Comparison of ENCODE assay signal across 2 cellular contexts in the genomic region with DNA sequence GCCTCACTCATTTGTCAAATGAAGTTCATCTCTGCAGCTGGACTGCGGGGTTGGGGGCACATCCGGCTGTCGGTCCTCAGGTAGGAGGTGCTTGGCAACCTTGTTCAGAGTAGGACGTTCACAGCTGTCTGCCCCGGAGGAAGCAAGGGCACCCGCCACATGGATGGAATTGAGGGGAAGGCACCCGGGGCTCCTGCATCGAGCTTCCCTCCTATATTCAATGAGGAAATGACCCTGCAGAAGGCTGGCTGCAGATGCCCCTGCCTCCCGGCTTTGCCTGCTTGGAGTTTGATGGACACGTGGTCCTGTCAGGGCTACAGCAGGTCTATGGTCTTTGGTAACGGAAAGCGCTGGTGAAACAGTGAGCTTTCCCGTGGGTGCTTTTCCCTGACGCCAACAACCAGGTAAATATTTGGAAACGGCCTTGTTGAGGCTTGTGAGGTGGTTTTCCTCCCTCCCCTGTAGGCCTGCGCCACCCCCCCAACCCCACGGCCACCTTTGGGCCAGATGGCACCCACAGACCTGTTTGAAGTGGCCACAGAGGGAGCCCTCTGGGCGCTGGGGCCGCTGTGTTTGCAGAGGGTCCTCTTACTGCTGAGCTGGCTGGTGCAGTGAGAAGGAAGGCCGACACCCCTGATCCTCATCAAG.
TF ChIP-seq lines count a peak whose summit lies in the region.

No MANE protein-coding gene starts in this region.

TF ChIP-seq in SK-N-SH treated with all-trans-retinoic acid at 6 μM for 48 hours, 23 proteins besides CTCF, POLR2A, EP300 and RAD21:
- TF ChIP-seq TSHZ2 (CRISPR knock-in tag; IDR thresholded peaks at IDR 0.05) (no peak), PATZ1 (CRISPR knock-in tag; IDR thresholded peaks at IDR 0.05; ENCODE audit: borderline replicate concordance) (no peak), ZFP3 (CRISPR knock-in tag; IDR thresholded peaks at IDR 0.05) (no peak), ESRRG (CRISPR knock-in tag; IDR thresholded peaks at IDR 0.05) (no peak), TOX (CRISPR knock-in tag; IDR thresholded peaks at IDR 0.05; ENCODE audit: borderline replicate concordance) (no peak), ZNF70 (CRISPR knock-in tag; IDR thresholded peaks at IDR 0.05) (no peak)

TF ChIP-seq in SK-N-SH, 30 proteins besides CTCF, POLR2A, EP300 and RAD21:
- TF ChIP-seq, protein P1, sequence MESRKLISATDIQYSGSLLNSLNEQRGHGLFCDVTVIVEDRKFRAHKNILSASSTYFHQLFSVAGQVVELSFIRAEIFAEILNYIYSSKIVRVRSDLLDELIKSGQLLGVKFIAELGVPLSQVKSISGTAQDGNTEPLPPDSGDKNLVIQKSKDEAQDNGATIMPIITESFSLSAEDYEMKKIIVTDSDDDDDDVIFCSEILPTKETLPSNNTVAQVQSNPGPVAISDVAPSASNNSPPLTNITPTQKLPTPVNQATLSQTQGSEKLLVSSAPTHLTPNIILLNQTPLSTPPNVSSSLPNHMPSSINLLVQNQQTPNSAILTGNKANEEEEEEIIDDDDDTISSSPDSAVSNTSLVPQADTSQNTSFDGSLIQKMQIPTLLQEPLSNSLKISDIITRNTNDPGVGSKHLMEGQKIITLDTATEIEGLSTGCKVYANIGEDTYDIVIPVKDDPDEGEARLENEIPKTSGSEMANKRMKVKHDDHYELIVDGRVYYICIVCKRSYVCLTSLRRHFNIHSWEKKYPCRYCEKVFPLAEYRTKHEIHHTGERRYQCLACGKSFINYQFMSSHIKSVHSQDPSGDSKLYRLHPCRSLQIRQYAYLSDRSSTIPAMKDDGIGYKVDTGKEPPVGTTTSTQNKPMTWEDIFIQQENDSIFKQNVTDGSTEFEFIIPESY (IDR thresholded peaks at IDR 0.05; ENCODE audit: borderline replicate concordance, low read depth), result no peak
- no peak for TF ChIP-seq JUND (IDR thresholded peaks at IDR 0.05)
- no peak for TF ChIP-seq GATA2 (CRISPR knock-in tag; IDR thresholded peaks at IDR 0.05)
- TF ChIP-seq MXI1 (IDR thresholded peaks at IDR 0.05; ENCODE audit: low read depth, low read length), result no peak
- TF ChIP-seq RCOR1 (IDR thresholded peaks at IDR 0.05; ENCODE audit: low read length), result no peak
- TF ChIP-seq ELF1 (IDR thresholded peaks at IDR 0.05), result no peak
- TF ChIP-seq, protein P2, sequence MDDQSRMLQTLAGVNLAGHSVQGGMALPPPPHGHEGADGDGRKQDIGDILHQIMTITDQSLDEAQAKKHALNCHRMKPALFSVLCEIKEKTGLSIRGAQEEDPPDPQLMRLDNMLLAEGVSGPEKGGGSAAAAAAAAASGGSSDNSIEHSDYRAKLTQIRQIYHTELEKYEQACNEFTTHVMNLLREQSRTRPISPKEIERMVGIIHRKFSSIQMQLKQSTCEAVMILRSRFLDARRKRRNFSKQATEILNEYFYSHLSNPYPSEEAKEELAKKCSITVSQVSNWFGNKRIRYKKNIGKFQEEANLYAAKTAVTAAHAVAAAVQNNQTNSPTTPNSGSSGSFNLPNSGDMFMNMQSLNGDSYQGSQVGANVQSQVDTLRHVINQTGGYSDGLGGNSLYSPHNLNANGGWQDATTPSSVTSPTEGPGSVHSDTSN (IDR thresholded peaks at IDR 0.05), result no peak
- TF ChIP-seq, protein P3, sequence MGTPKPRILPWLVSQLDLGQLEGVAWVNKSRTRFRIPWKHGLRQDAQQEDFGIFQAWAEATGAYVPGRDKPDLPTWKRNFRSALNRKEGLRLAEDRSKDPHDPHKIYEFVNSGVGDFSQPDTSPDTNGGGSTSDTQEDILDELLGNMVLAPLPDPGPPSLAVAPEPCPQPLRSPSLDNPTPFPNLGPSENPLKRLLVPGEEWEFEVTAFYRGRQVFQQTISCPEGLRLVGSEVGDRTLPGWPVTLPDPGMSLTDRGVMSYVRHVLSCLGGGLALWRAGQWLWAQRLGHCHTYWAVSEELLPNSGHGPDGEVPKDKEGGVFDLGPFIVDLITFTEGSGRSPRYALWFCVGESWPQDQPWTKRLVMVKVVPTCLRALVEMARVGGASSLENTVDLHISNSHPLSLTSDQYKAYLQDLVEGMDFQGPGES (IDR thresholded peaks at IDR 0.05; ENCODE audit: low read depth, low read length), result no peak
- no peak for TF ChIP-seq RXRA (IDR thresholded peaks at IDR 0.05; ENCODE audit: borderline replicate concordance, low read depth)
- no peak for TF ChIP-seq NRF1 (IDR thresholded peaks at IDR 0.05; ENCODE audit: low read depth, low read length)
- TF ChIP-seq TEAD4 (IDR thresholded peaks at IDR 0.05; ENCODE audit: borderline replicate concordance, insufficient read depth), result no peak
- no peak for TF ChIP-seq MEF2A (IDR thresholded peaks at IDR 0.05; ENCODE audit: borderline replicate concordance, low read depth)
- no peak for TF ChIP-seq FOXM1 (IDR thresholded peaks at IDR 0.05; ENCODE audit: low read depth)
- no peak for TF ChIP-seq SIN3A (IDR thresholded peaks at IDR 0.05; ENCODE audit: borderline replicate concordance, low read depth, low read length)
- TF ChIP-seq TAF1 (IDR thresholded peaks at IDR 0.05; ENCODE audit: borderline replicate concordance, low read depth, low read length), result no peak
- TF ChIP-seq EZH2phosphoT487 (IDR thresholded peaks at IDR 0.05; ENCODE audit: borderline replicate concordance, low read depth), result no peak
- no peak for TF ChIP-seq NFIC (IDR thresholded peaks at IDR 0.05; ENCODE audit: borderline replicate concordance)
- no peak for TF ChIP-seq SMC3 (IDR thresholded peaks at IDR 0.05; ENCODE audit: low read depth, low read length)
- no peak for TF ChIP-seq CHD2 (IDR thresholded peaks at IDR 0.05; ENCODE audit: low read length, partially characterized antibody)
